ENCODE assay signal across 8 cellular contexts in genomic region chr16:89507834-89508590, GRCh38. TPM values are rescaled to one million over a fixed set of nuclear protein-coding genes. Genes with fewer than 3 reads are reported as not detected.
A peak's percentile ranks its signal among the peaks of the same experiment; 100 is the strongest.
DNase-seq lines count a peak whose midpoint lies in the region; ATAC-seq and TF ChIP-seq lines count a peak whose summit lies in the region.

Gene SPG7 (plus strand): TSS chr16:89508403. CDS start chr16:89508418, 15 bp downstream.

- intact Hi-C loops in ascending aorta (cut with DNase I) = loop anchor here (1.0 to 5.0 kb wide), 5 partner anchors 18 to 266 kb away; partner anchors contain the start of genes ANKRD11, CHMP1A and SPATA33
- intact Hi-C loops in aorta (cut with DNase I) = loop anchor here (5.0 kb wide), 1 partner anchor 176 kb away; no protein-coding TSS in a partner anchor

- H3K27ac ChIP-seq in ascending aorta (peak within 1 kb of the TSS; percentile 94 to 96), aorta (ENCODE audit: low read depth in 1 of 2, low read length in 2 of 2) (peak within 1 kb of the TSS in 1 of 2 donors; percentile 60)

- ATAC-seq in GM18499 (IDR thresholded peaks at IDR 0.05; ENCODE audit: insufficient read depth, unreplicated experiment) (peak; percentile 44), HG02852 (IDR thresholded peaks at IDR 0.05; ENCODE audit: unreplicated experiment) (peak; percentile 65), aorta (ENCODE audit: low FRiP score) (peak; percentile 95)

- peak; percentile 45 for DNase-seq in NCI-H1694 (lab: John Stamatoyannopoulos, UW)
- DNase-seq in T-helper 22 cell (ENCODE audit: low read depth) = peak; percentile 75
- DNase-seq in ascending aorta (ENCODE audit: low spot score in 2 of 2) = peak; percentile 19 to 87
- DNase-seq in hepatic stellate cell (ENCODE audit: low spot score) = peak; percentile 97
- peak; percentile 96 for DNase-seq in retina
- peak; percentile 86 to 95 for DNase-seq in aorta

- H3K27me3 ChIP-seq in ascending aorta (no peaks in the 10 kb centered on the region), aorta (ENCODE audit: control insufficient read depth in 1 of 2, insufficient read depth in 2 of 2, low read length in 1 of 2) (no peaks in the 10 kb centered on the region)

- H3K4me3 ChIP-seq in ascending aorta = peak within 1 kb of the TSS; percentile 66 to 97
- H3K4me3 ChIP-seq in aorta (ENCODE audit: low read length in 2 of 2) = peak within 1 kb of the TSS; percentile 92 to 96

- H3K36me3 ChIP-seq in ascending aorta (peaks cover 23 to 26% of the 10 kb centered on the region in 2 donors), aorta (ENCODE audit: control insufficient read depth in 1 of 2, insufficient read depth in 2 of 2, low read length in 1 of 2) (peaks cover 0 to 1% of the 10 kb centered on the region in 2 donors)

- no peaks in the 10 kb centered on the region for H3K9me3 ChIP-seq in ascending aorta
- no peaks in the 10 kb centered on the region for H3K9me3 ChIP-seq in aorta (ENCODE audit: control insufficient read depth, low read length)

- peaks cover 8 to 24% of the 10 kb centered on the region in 2 donors for H3K4me1 ChIP-seq in ascending aorta
- no peaks in the 10 kb centered on the region for H3K4me1 ChIP-seq in aorta (ENCODE audit: control insufficient read depth in 1 of 2, insufficient read depth in 2 of 2, low read length in 2 of 2)

- no peak for TF ChIP-seq CTCF in ascending aorta (IDR thresholded peaks at IDR 0.05)

- 0 to 1% methylated on average over 53 to 90 of the region's 90 CpGs for WGBS in aorta, 2 donors

RNA-seq across cellular contexts. Expression of gene SPG7, which starts in this region (rescaled TPM):
- total RNA-seq in ascending aorta (108 TPM), aorta (100 to 1,000 TPM in 1 of 2 donors, 10 to 100 TPM in 1; 90.6 to 110 TPM)
- 100 to 1,000 TPM in 1 of 2 donors, 10 to 100 TPM in 1; 28.4 to 171 TPM for polyA plus RNA-seq in aorta

Comparison
In these comparisons a context has a peak if more than half of its experiments do, and no peak if none do; other contexts are left out.
1. ATAC-seq: peak in every context shown above with its lines; median percentile 95 in aorta; 65 in HG02852; 44 in GM18499.
2. DNase-seq: peak in every context shown above with its lines; median percentile 97 in hepatic stellate cell; 96 in retina; 90 in aorta; 75 in T-helper 22 cell; 53 in ascending aorta; 45 in NCI-H1694.